11 cellular contexts compared by ENCODE assay signal in the genomic region with DNA sequence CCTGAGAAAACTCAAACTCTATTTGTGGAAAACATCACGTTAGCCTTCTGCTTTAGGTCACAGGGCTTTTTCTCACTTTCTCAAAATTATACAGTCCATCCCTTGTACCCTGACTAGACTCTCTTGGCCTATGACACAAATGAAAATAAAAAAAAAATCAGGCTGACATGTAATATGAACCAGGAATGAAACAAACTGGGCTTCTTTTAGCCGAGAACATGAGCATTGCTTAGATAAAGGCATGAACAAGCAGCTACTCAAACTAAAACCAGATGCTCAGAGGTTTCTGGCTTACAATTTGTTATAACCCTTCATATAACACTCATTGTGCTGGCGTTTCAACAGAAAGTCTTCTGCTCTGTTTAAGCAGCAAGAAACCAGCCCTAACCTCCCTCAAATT.
DNase-seq lines count a peak whose midpoint lies in the region; ATAC-seq and TF ChIP-seq lines count a peak whose summit lies in the region.
"Had no signal": no experiment of that assay in that cellular context is flagged by ENCODE, and none has a peak within 500 bp of the region (broad histone marks: within the 10 kb centered on the region; RNA-seq: fewer than 3 reads in every experiment).

No MANE protein-coding gene starts in this region.

- H3K36me3 ChIP-seq in mucosa of descending colon (ENCODE audit: low read depth), result no peaks in the 10 kb centered on the region
- H3K36me3 ChIP-seq: upper lobe of right lung had no signal

- TF ChIP-seq CTCF in AG04449 (IDR thresholded peaks at IDR 0.05; ENCODE audit: insufficient read depth, low read length, missing control alignments) (no peak), fibroblast of the aortic adventitia (IDR thresholded peaks at IDR 0.05; ENCODE audit: insufficient read depth, low read length) (no peak), omental fat pad (IDR thresholded peaks at IDR 0.05) (no peak), mucosa of descending colon (IDR thresholded peaks at IDR 0.05) (no peak)

- CTCF ChIA-PET in AG04449 (lab: Yijun Ruan, JAX), result interaction anchor here (0.8 to 1.4 kb wide), 5 partner anchors 10 to 195 kb away, joined by 3 to 5 read pairs (median 3); no protein-coding TSS in a partner anchor

- peak; percentile 95 for ATAC-seq in SK-N-SH treated with all-trans-retinoic acid at 6 μM for 48 hours
- ATAC-seq in omental fat pad (ENCODE audit: low FRiP score), result peak; percentile 29
- no peak for ATAC-seq in mucosa of descending colon
- ATAC-seq: foreskin keratinocyte had no signal

- H3K9me3 ChIP-seq in mucosa of descending colon, result no peaks in the 10 kb centered on the region
- H3K9me3 ChIP-seq: upper lobe of right lung had no signal

- intact Hi-C loops in mucosa of descending colon (cut with DNase I, micrococcal nuclease), result no loop called here

- POLR2A ChIA-PET in AG04449 (lab: Yijun Ruan, JAX), result no interaction called here

- H3K4me3 ChIP-seq in AG04449 (ENCODE audit: low read depth, low read length) (no peak overlapping the region), fibroblast of the aortic adventitia (ENCODE audit: low read depth, low read length) (no peak overlapping the region), mucosa of descending colon (no peak overlapping the region)
- H3K4me3 ChIP-seq: upper lobe of right lung had no signal

- H3K4me1 ChIP-seq in mucosa of descending colon (ENCODE audit: low read depth), result no peaks in the 10 kb centered on the region
- H3K4me1 ChIP-seq: foreskin keratinocyte had no signal

- peak; percentile 41 for DNase-seq in AG04449 (ENCODE audit: low read depth, low spot score)
- peak; percentile 97 for DNase-seq in fibroblast of the aortic adventitia (ENCODE audit: low read depth)
- no peak for DNase-seq in omental fat pad (ENCODE audit: low spot score)
- no peak for DNase-seq in UCSD-AML1 (lab: John Stamatoyannopoulos, UW; ENCODE audit: unreplicated experiment)
- DNase-seq in CD1c-positive myeloid dendritic cell (ENCODE audit: extremely low spot score), result no peak
- DNase-seq in mucosa of descending colon, result no peak
- no peak for DNase-seq in anterior cingulate cortex (lab: John Stamatoyannopoulos, UW)
- DNase-seq: activated CD4-positive, alpha-beta T cell treated with anti-CD3 and anti-CD28 coated beads, Interleukin-2, amount 10 ng/mL, durations not matched to agents 7 days and 5 days; foreskin keratinocyte; upper lobe of right lung had no signal

TF ChIP-seq in SK-N-SH treated with all-trans-retinoic acid at 6 μM for 48 hours, 23 proteins besides CTCF, POLR2A, EP300 and RAD21:
- no peak for TF ChIP-seq ZFP30 (CRISPR knock-in tag; IDR thresholded peaks at IDR 0.05)
- 0 out of 2 replicates have a peak, but pooled peaks have one; percentile 9 for TF ChIP-seq RARB (CRISPR knock-in tag; IDR thresholded peaks at IDR 0.05)
- TF ChIP-seq SNAI2 (CRISPR knock-in tag; IDR thresholded peaks at IDR 0.05), result no peak
- TF ChIP-seq ZFP3 (CRISPR knock-in tag; IDR thresholded peaks at IDR 0.05), result no peak
- TF ChIP-seq ISL1 (CRISPR knock-in tag; IDR thresholded peaks at IDR 0.05), result no peak
- peak; percentile 66 for TF ChIP-seq TCF4 (CRISPR knock-in tag; IDR thresholded peaks at IDR 0.05; ENCODE audit: borderline replicate concordance)
- TF ChIP-seq ZNF565 (CRISPR knock-in tag; conservative IDR thresholded peaks at IDR 0.05; ENCODE audit: low read depth), result no peak
- TF ChIP-seq CSRNP3 (CRISPR knock-in tag; IDR thresholded peaks at IDR 0.05), result no peak
TF ChIP-seq in SK-N-SH treated with all-trans-retinoic acid at 6 μM for 48 hours: peak in this region for 2.

Comparison
In these comparisons a context has a peak if more than half of its experiments do, and no peak if none do; other contexts are left out.
1. DNase-seq: peak in AG04449 (single experiment) and fibroblast of the aortic adventitia (single experiment); none in omental fat pad (single experiment), UCSD-AML1 (single experiment), CD1c-positive myeloid dendritic cell (single experiment), mucosa of descending colon (0 of 3) and anterior cingulate cortex (0 of 58).